In genomic region chr21:46057710-46058241, GRCh38 we compare ENCODE assay signal across 14 cellular contexts. TPM values are rescaled to one million over a fixed set of nuclear protein-coding genes. Genes with fewer than 3 reads are reported as not detected.
DNase-seq lines count a peak whose midpoint lies in the region; ATAC-seq, FAIRE-seq and TF ChIP-seq lines count a peak whose summit lies in the region.
"Had no signal": no experiment of that assay in that cellular context is flagged by ENCODE, and none has a peak within 500 bp of the region (broad histone marks: within the 10 kb centered on the region; RNA-seq: fewer than 3 reads in every experiment).

No MANE protein-coding gene starts in this region.

- no peaks in the 10 kb centered on the region for H3K36me3 ChIP-seq in CD8-positive, alpha-beta memory T cell (ENCODE audit: insufficient read depth, low read length)
- H3K36me3 ChIP-seq: neutrophil had no signal

- H3K4me3 Mint-ChIP-seq in CD8-positive, alpha-beta memory T cell, result peak overlapping the region in 4 of 7 donors; percentile 23 to 73 (median 54)
- peak overlapping the region; percentile 60 for H3K4me3 Mint-ChIP-seq in activated T-helper 17 cell treated with anti-CD3 and anti-CD28 coated beads, Interleukin-2, amount 50 U/mL, for 72 hours

- CTCF ChIA-PET in CD8-positive, alpha-beta memory T cell (lab: Charles Lee), result no interaction called here

- H3K27ac Mint-ChIP-seq in CD8-positive, alpha-beta memory T cell, result peak overlapping the region in 2 of 8 donors; percentile 68 to 78
- H3K27ac Mint-ChIP-seq in activated T-helper 17 cell treated with anti-CD3 and anti-CD28 coated beads, Interleukin-2, amount 50 U/mL, for 72 hours, result peak overlapping the region; percentile 52
- H3K27ac Mint-ChIP-seq: T-helper 1 cell treated with Interleukin-12 subunit alpha and Interleukin-12 subunit beta and Interleukin-4 antibody, amounts not matched to agents 30 μg/mL and 1 μg/mL, for 36 hours had no signal

- H3K4me1 Mint-ChIP-seq in CD8-positive, alpha-beta memory T cell, result peaks cover 13 to 24% (median 20%) of the 10 kb centered on the region in 3 donors
- H3K4me1 Mint-ChIP-seq in activated T-helper 17 cell treated with anti-CD3 and anti-CD28 coated beads, Interleukin-2, amount 50 U/mL, for 72 hours, result peaks cover 19% of the 10 kb centered on the region

- POLR2A ChIA-PET in CD8-positive, alpha-beta memory T cell (lab: Charles Lee), result no interaction called here

- no peak for ATAC-seq in activated T-helper 17 cell treated with anti-CD3 and anti-CD28 coated beads, Interleukin-2, amount 50 U/mL, for 72 hours (replicated peaks)
- no peak for ATAC-seq in left lobe of liver
- ATAC-seq: body of pancreas had no signal

- DNase-seq in CD8-positive, alpha-beta memory T cell, result no peak
- DNase-seq in left lobe of liver (ENCODE audit: low spot score) (peak; percentile 39), NCI-H2196 (lab: John Stamatoyannopoulos, UW; ENCODE audit: unreplicated experiment) (no peak), NCI-H526 treated with DMSO at 0.1 percent for 48 hours (lab: John Stamatoyannopoulos, UW) (no peak), NCI-H748 (lab: John Stamatoyannopoulos, UW; ENCODE audit: unreplicated experiment) (no peak), D721Med (ENCODE audit: insufficient read length, low spot score) (no peak)
- DNase-seq in stimulated activated CD8-positive, alpha-beta memory T cell treated with anti-CD3 and anti-CD28 coated beads, Interleukin-4, amount 100 ng/mL, for 48 hours, result peak; percentile 22
- DNase-seq: body of pancreas, GDM1 had no signal

- H3K9me3 Mint-ChIP-seq in CD8-positive, alpha-beta memory T cell, result peaks cover 0 to 4% (median 2%) of the 10 kb centered on the region in 5 donors
- no peaks in the 10 kb centered on the region for H3K9me3 Mint-ChIP-seq in activated T-helper 17 cell treated with anti-CD3 and anti-CD28 coated beads, Interleukin-2, amount 50 U/mL, for 72 hours

- no peak overlapping the region for H3K27ac ChIP-seq in CD8-positive, alpha-beta memory T cell (ENCODE audit: low read depth, low read length)
- H3K27ac ChIP-seq: neutrophil had no signal

- peaks cover 0 to 6% (median 0%) of the 10 kb centered on the region in 3 donors for H3K36me3 Mint-ChIP-seq in CD8-positive, alpha-beta memory T cell
- H3K36me3 Mint-ChIP-seq in activated T-helper 17 cell treated with anti-CD3 and anti-CD28 coated beads, Interleukin-2, amount 50 U/mL, for 72 hours (ENCODE audit: low read depth), result no peaks in the 10 kb centered on the region

- H3K27me3 ChIP-seq in CD8-positive, alpha-beta memory T cell (ENCODE audit: insufficient read depth, low read length, poor library complexity, severe bottlenecking), result peaks cover 17% of the 10 kb centered on the region
- H3K27me3 ChIP-seq: body of pancreas had no signal

- H3K4me1 ChIP-seq in CD8-positive, alpha-beta memory T cell (ENCODE audit: insufficient read depth, low read length), result peaks cover 13% of the 10 kb centered on the region
- H3K4me1 ChIP-seq: body of pancreas had no signal

- no peak for FAIRE-seq in D721Med (lab: Jason Lieb, UNC)
- FAIRE-seq: islet of Langerhans had no signal

- H3K27me3 Mint-ChIP-seq in CD8-positive, alpha-beta memory T cell, result peaks cover 39 to 49% of the 10 kb centered on the region in 2 donors
- peaks cover 36% of the 10 kb centered on the region for H3K27me3 Mint-ChIP-seq in activated T-helper 17 cell treated with anti-CD3 and anti-CD28 coated beads, Interleukin-2, amount 50 U/mL, for 72 hours

- no peak for TF ChIP-seq CTCF in D721Med (IDR thresholded peaks at IDR 0.05; ENCODE audit: insufficient read depth, missing control alignments)

- H3K9me3 ChIP-seq in CD8-positive, alpha-beta memory T cell (ENCODE audit: low read length), result no peaks in the 10 kb centered on the region
- H3K9me3 ChIP-seq: body of pancreas, neutrophil had no signal

- no peak overlapping the region for H3K4me3 ChIP-seq in CD8-positive, alpha-beta memory T cell (ENCODE audit: low read length)
- H3K4me3 ChIP-seq: body of pancreas had no signal

RNA-seq across cellular contexts. Expression of gene COL6A2, which starts 40.1 kb away (rescaled TPM):
- total RNA-seq in CD8-positive, alpha-beta memory T cell, result 10 to 100 TPM; 22.8 to 25.1 TPM
- polyA plus RNA-seq in CD8-positive, alpha-beta memory T cell, result 17.4 TPM
- 10 to 100 TPM in 1 of 2 donors, 1 to 10 TPM in 1; 3.3 to 10.1 TPM for total RNA-seq in activated T-helper 17 cell treated with anti-CD3 and anti-CD28 coated beads, Interleukin-2, amount 50 U/mL, for 72 hours
- 34.9 TPM for total RNA-seq in left lobe of liver
- total RNA-seq: OCI-LY7 had no signal

Comparison
In these comparisons a context has a peak if more than half of its experiments do, and no peak if none do; other contexts are left out.
1. DNase-seq: peak in left lobe of liver (single experiment) and stimulated activated CD8-positive, alpha-beta memory T cell treated with anti-CD3 and anti-CD28 coated beads, Interleukin-4, amount 100 ng/mL, for 48 hours (single experiment); none in CD8-positive, alpha-beta memory T cell (0 of 5), NCI-H2196 (single experiment), NCI-H526 treated with DMSO at 0.1 percent for 48 hours (single experiment), NCI-H748 (single experiment) and D721Med (single experiment).